Comparison of ENCODE assay signal across 13 cellular contexts in the genomic region with DNA sequence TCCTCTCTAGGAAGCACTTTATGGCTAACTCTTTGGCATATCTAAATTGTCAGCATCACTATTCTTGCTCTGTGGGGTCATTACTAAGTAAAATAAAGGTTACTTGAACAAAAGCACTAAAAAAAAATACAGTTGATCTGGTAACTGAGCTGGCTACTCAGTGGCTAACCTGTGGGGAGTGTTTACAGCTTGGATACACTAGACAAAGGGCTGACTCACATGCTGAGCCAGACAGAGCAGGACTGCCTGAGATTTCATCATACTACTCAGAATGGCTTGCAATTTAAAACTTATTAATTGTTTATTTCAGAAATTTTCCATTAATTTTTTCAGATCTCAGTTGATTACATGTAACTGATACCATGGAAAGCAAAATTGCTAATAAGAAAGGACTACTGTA.
DNase-seq lines count a peak whose midpoint lies in the region; ATAC-seq and TF ChIP-seq lines count a peak whose summit lies in the region.
"Had no signal": no experiment of that assay in that cellular context is flagged by ENCODE, and none has a peak within 500 bp of the region (broad histone marks: within the 10 kb centered on the region; RNA-seq: fewer than 3 reads in every experiment).

No MANE protein-coding gene starts in this region.

- H3K9me3 ChIP-seq in breast epithelium (no peaks in the 10 kb centered on the region), SK-N-SH (peaks cover 4% of the 10 kb centered on the region; the same call in 1 of the 2 replicates), Karpas-422 (ENCODE audit: low read length) (peaks cover 7% of the 10 kb centered on the region)
- no peaks in the 10 kb centered on the region for H3K9me3 ChIP-seq in CD8-positive, alpha-beta T cell (ENCODE audit: low read length)
- H3K9me3 ChIP-seq: BE2C, right atrium auricular region had no signal

- H3K4me1 ChIP-seq in breast epithelium (no peaks in the 10 kb centered on the region), SK-N-SH (ENCODE audit: control insufficient read depth in 1 of 2, insufficient read depth in 2 of 2, low read depth in 1 of 2, low read length in 1 of 2) (no peaks in the 10 kb centered on the region), foreskin keratinocyte (no peaks in the 10 kb centered on the region), Karpas-422 (ENCODE audit: low read length) (no peaks in the 10 kb centered on the region)
- H3K4me1 ChIP-seq in CD8-positive, alpha-beta T cell (ENCODE audit: insufficient read depth, low read length), result no peaks in the 10 kb centered on the region
- H3K4me1 ChIP-seq: BE2C, right atrium auricular region had no signal

- H3K36me3 ChIP-seq in breast epithelium (no peaks in the 10 kb centered on the region), SK-N-SH (replicated peaks in 1 of 2; ENCODE audit: control insufficient read depth in 1 of 2, insufficient read depth in 2 of 2, low read length in 1 of 2) (peaks cover 0 to 4% of the 10 kb centered on the region in 2 experiments), Karpas-422 (ENCODE audit: insufficient read depth, low read length) (no peaks in the 10 kb centered on the region)
- H3K36me3 ChIP-seq in CD8-positive, alpha-beta T cell (ENCODE audit: insufficient read depth, low read length), result no peaks in the 10 kb centered on the region
- H3K36me3 ChIP-seq: BE2C, right atrium auricular region had no signal

- H3K36me3 Mint-ChIP-seq in MCF 10A (ENCODE audit: insufficient read depth, unreplicated experiment), result no peaks in the 10 kb centered on the region
- H3K36me3 Mint-ChIP-seq in CD8-positive, alpha-beta T cell, result no peaks in the 10 kb centered on the region
- H3K36me3 Mint-ChIP-seq: stimulated activated effector memory CD8-positive, alpha-beta T cell treated with anti-CD3 and anti-CD28 coated beads, Interleukin-12 subunit alpha, Interleukin-12 subunit beta, amount 100 ng/mL, for 72 hours had no signal

- no peaks in the 10 kb centered on the region for H3K79me2 ChIP-seq in SK-N-SH (ENCODE audit: insufficient read depth)
- H3K79me2 ChIP-seq in Karpas-422 (ENCODE audit: low read length), result no peaks in the 10 kb centered on the region

- H3K27me3 ChIP-seq in breast epithelium (no peaks in the 10 kb centered on the region), SK-N-SH (ENCODE audit: insufficient read depth) (no peaks in the 10 kb centered on the region), foreskin keratinocyte (no peaks in the 10 kb centered on the region), Karpas-422 (ENCODE audit: low read length) (no peaks in the 10 kb centered on the region)
- H3K27me3 ChIP-seq in CD8-positive, alpha-beta T cell (ENCODE audit: insufficient read depth, low read length), result no peaks in the 10 kb centered on the region
- H3K27me3 ChIP-seq: BE2C, right atrium auricular region had no signal

- ATAC-seq in foreskin keratinocyte (peak; percentile 100), HG02885 (IDR thresholded peaks at IDR 0.05; ENCODE audit: poor library complexity, unreplicated experiment) (no peak)
- ATAC-seq in CD8-positive, alpha-beta T cell, result no peak
- ATAC-seq: K562; stimulated activated effector memory CD8-positive, alpha-beta T cell treated with anti-CD3 and anti-CD28 coated beads, Interleukin-12 subunit alpha, Interleukin-12 subunit beta, amount 100 ng/mL, for 72 hours had no signal

- intact Hi-C loops in MCF 10A (cut with micrococcal nuclease), result loop anchor here (5.0 to 10.0 kb wide), 2 partner anchors 1222 to 1351 kb away; no protein-coding TSS in a partner anchor
- intact Hi-C loops in breast epithelium (cut with DNase I; ENCODE audit: low total_unique reads), result no loop called here
- intact Hi-C loops in CD8-positive, alpha-beta T cell (cut with DNase I, micrococcal nuclease), result no loop called here

- H2AFZ ChIP-seq in SK-N-SH (ENCODE audit: low read depth), result peak overlapping the region; percentile 57
- H2AFZ ChIP-seq in Karpas-422 (ENCODE audit: low read length), result no peak overlapping the region

- no peak overlapping the region for H3K4me3 Mint-ChIP-seq in MCF 10A (ENCODE audit: unreplicated experiment)
- no peak overlapping the region for H3K4me3 Mint-ChIP-seq in CD8-positive, alpha-beta T cell
- H3K4me3 Mint-ChIP-seq: stimulated activated effector memory CD8-positive, alpha-beta T cell treated with anti-CD3 and anti-CD28 coated beads, Interleukin-12 subunit alpha, Interleukin-12 subunit beta, amount 100 ng/mL, for 72 hours had no signal

- no peaks in the 10 kb centered on the region for H3F3A ChIP-seq in SK-N-SH (replicated peaks; ENCODE audit: insufficient read depth)

- H3K4me1 Mint-ChIP-seq in MCF 10A (ENCODE audit: insufficient read depth, unreplicated experiment), result no peaks in the 10 kb centered on the region
- H3K4me1 Mint-ChIP-seq in CD8-positive, alpha-beta T cell (ENCODE audit: low read depth), result no peaks in the 10 kb centered on the region
- H3K4me1 Mint-ChIP-seq: stimulated activated effector memory CD8-positive, alpha-beta T cell treated with anti-CD3 and anti-CD28 coated beads, Interleukin-12 subunit alpha, Interleukin-12 subunit beta, amount 100 ng/mL, for 72 hours had no signal

- H3K9ac ChIP-seq in SK-N-SH (peak overlapping the region; percentile 25; the same call in 1 of the 2 replicates), Karpas-422 (ENCODE audit: low read length) (no peak overlapping the region)

- TF ChIP-seq POLR2A in breast epithelium (IDR thresholded peaks at IDR 0.05), result no peak

- TF ChIP-seq CTCF in MCF 10A (IDR thresholded peaks at IDR 0.05; ENCODE audit: unreplicated experiment), result no peak
- TF ChIP-seq CTCF in breast epithelium (IDR thresholded peaks at IDR 0.05), result no peak
- TF ChIP-seq CTCF in SK-N-SH (IDR thresholded peaks at IDR 0.05), result no peak
- TF ChIP-seq CTCF in foreskin keratinocyte (conservative IDR thresholded peaks at IDR 0.05), result no peak
- TF ChIP-seq CTCF in CD8-positive, alpha-beta T cell (IDR thresholded peaks at IDR 0.05), result no peak

- no TSS peak for BruUV-seq in MCF 10A (replicated peaks; lab: Mats Ljungman, UMichigan)

- peak overlapping the region; percentile 40 for H3K27ac Mint-ChIP-seq in MCF 10A (ENCODE audit: low read depth, unreplicated experiment)
- no peak overlapping the region for H3K27ac Mint-ChIP-seq in CD8-positive, alpha-beta T cell
- H3K27ac Mint-ChIP-seq: stimulated activated effector memory CD8-positive, alpha-beta T cell treated with anti-CD3 and anti-CD28 coated beads, Interleukin-12 subunit alpha, Interleukin-12 subunit beta, amount 100 ng/mL, for 72 hours had no signal

- POLR2A ChIA-PET in MCF 10A (lab: Yijun Ruan, JAX) (interaction anchor here (1.2 kb wide), 1 partner anchor 13 kb away, joined by 3 read pairs; no protein-coding TSS in a partner anchor), SK-N-SH (lab: Yijun Ruan, JAX) (no interaction called here)
- POLR2A ChIA-PET in CD8-positive, alpha-beta T cell (lab: Charles Lee), result interaction anchor here (0.6 kb wide), 1 partner anchor 9 kb away, joined by 3 read pairs; no protein-coding TSS in a partner anchor

- H3K9me2 ChIP-seq in SK-N-SH (no peaks in the 10 kb centered on the region), Karpas-422 (replicated peaks; ENCODE audit: insufficient read depth, low read length) (no peaks in the 10 kb centered on the region)

- H3K27ac ChIP-seq in breast epithelium (no peak overlapping the region), SK-N-SH (ENCODE audit: low read depth in 2 of 2, low read length in 1 of 2) (peak overlapping the region in 1 of 2 experiments; percentile 63; a peak in 2 of 4 replicates), foreskin keratinocyte (no peak overlapping the region), Karpas-422 (ENCODE audit: low read length) (no peak overlapping the region)
- H3K27ac ChIP-seq in CD8-positive, alpha-beta T cell (ENCODE audit: low read depth, low read length), result no peak overlapping the region
- H3K27ac ChIP-seq: right atrium auricular region had no signal

- DNase-seq in MCF 10A (ENCODE audit: unreplicated experiment) (peak; percentile 79), breast epithelium (ENCODE audit: low spot score in 2 of 2) (no peak), SK-N-SH (no peak), foreskin keratinocyte (peak; percentile 36 to 76), germinal center (ENCODE audit: low spot score) (no peak), Karpas-422 (no peak)
- DNase-seq in CD8-positive, alpha-beta T cell, result no peak
- DNase-seq: BE2C, left cardiac atrium had no signal

- peaks cover 7% of the 10 kb centered on the region for H3K9me3 Mint-ChIP-seq in MCF 10A (ENCODE audit: unreplicated experiment)
- H3K9me3 Mint-ChIP-seq in CD8-positive, alpha-beta T cell, result no peaks in the 10 kb centered on the region

- CTCF ChIA-PET in MCF 10A (lab: Yijun Ruan, JAX) (interaction anchor here (0.6 kb wide), 1 partner anchor 1959 kb away, joined by 3 read pairs; no protein-coding TSS in a partner anchor), SK-N-SH (lab: Yijun Ruan, JAX) (no interaction called here)
- CTCF ChIA-PET in CD8-positive, alpha-beta T cell (lab: Charles Lee), result no interaction called here

- TF ChIP-seq RAD21 in SK-N-SH (IDR thresholded peaks at IDR 0.05; ENCODE audit: low read length), result no peak

- H3K4me3 ChIP-seq in breast epithelium (no peak overlapping the region), SK-N-SH (ENCODE audit: low read depth in 2 of 2, low read length in 1 of 2) (no peak overlapping the region), Karpas-422 (ENCODE audit: low read length) (no peak overlapping the region)
- no peak overlapping the region for H3K4me3 ChIP-seq in CD8-positive, alpha-beta T cell (ENCODE audit: low read depth, low read length)
- H3K4me3 ChIP-seq: K562, right atrium auricular region had no signal

- no peak for TF ChIP-seq EP300 in SK-N-SH (IDR thresholded peaks at IDR 0.05; ENCODE audit: borderline replicate concordance in 1 of 2, low read depth in 1 of 2, low read length in 1 of 2)

- H4K20me1 ChIP-seq in SK-N-SH (ENCODE audit: insufficient read depth), result no peaks in the 10 kb centered on the region
- H4K20me1 ChIP-seq in Karpas-422 (ENCODE audit: insufficient read depth, low read depth, low read length), result no peaks in the 10 kb centered on the region

- no peaks in the 10 kb centered on the region for H3K27me3 Mint-ChIP-seq in MCF 10A (ENCODE audit: insufficient read depth, unreplicated experiment)
- no peaks in the 10 kb centered on the region for H3K27me3 Mint-ChIP-seq in CD8-positive, alpha-beta T cell (ENCODE audit: low read depth)

- H3K4me2 ChIP-seq in SK-N-SH (peak overlapping the region; percentile 43; the same call in 1 of the 2 replicates), Karpas-422 (ENCODE audit: low read depth, low read length, poor library complexity, severe bottlenecking) (no peak overlapping the region)

TF ChIP-seq in SK-N-SH, 30 proteins besides CTCF, POLR2A, EP300 and RAD21 (continues in another document):
- TF ChIP-seq RFX5 (IDR thresholded peaks at IDR 0.05; ENCODE audit: low read length), result no peak
- TF ChIP-seq, protein P1, sequence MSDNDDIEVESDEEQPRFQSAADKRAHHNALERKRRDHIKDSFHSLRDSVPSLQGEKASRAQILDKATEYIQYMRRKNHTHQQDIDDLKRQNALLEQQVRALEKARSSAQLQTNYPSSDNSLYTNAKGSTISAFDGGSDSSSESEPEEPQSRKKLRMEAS (IDR thresholded peaks at IDR 0.05; ENCODE audit: low read depth), result peak; percentile 50; the same call in 1 of the 2 replicates
- TF ChIP-seq GATA2 (CRISPR knock-in tag; IDR thresholded peaks at IDR 0.05), result no peak

Comparison
In these comparisons a context has a peak if more than half of its experiments do, and no peak if none do; other contexts are left out.
1. DNase-seq: peak in MCF 10A (single experiment) and foreskin keratinocyte (2 of 2); none in breast epithelium (0 of 2), SK-N-SH (single experiment), germinal center (single experiment), Karpas-422 (single experiment) and CD8-positive, alpha-beta T cell (0 of 7).